Comparison of ENCODE assay signal across 17 cellular contexts in genomic region chr10:104589871-104590270, GRCh38. TPM values are rescaled to one million over a fixed set of nuclear protein-coding genes. Genes with fewer than 3 reads are reported as not detected.
DNase-seq lines count a peak whose midpoint lies in the region; ATAC-seq, FAIRE-seq and TF ChIP-seq lines count a peak whose summit lies in the region.
"Had no signal": no experiment of that assay in that cellular context is flagged by ENCODE, and none has a peak within 500 bp of the region (broad histone marks: within the 10 kb centered on the region; RNA-seq: fewer than 3 reads in every experiment).

No MANE protein-coding gene starts in this region.

- H3K27ac ChIP-seq in epithelial cell of prostate (no peak overlapping the region), heart right ventricle (no peak overlapping the region), hepatocyte (no peak overlapping the region)
- H3K27ac ChIP-seq: SJSA1, skin epidermis had no signal

- no peak overlapping the region for H2AFZ ChIP-seq in hepatocyte

- H3K9me3 ChIP-seq in heart right ventricle (no peaks in the 10 kb centered on the region), hepatocyte (ENCODE audit: low read depth) (no peaks in the 10 kb centered on the region)
- H3K9me3 ChIP-seq: SJSA1 had no signal

- H3K4me2 ChIP-seq in hepatocyte: no peak overlapping the region

- ATAC-seq in heart right ventricle: no peak

- DNase-seq in H54 (ENCODE audit: insufficient read length, low spot score) (peak; percentile 71), RPMI7951 (ENCODE audit: low read depth) (peak; percentile 86), epithelial cell of prostate (ENCODE audit: low read depth, low spot score) (peak; percentile 24), renal cortical epithelial cell (ENCODE audit: low read depth) (peak; percentile 84), AML-193 (lab: John Stamatoyannopoulos, UW) (no peak), heart right ventricle (no peak), hepatocyte (ENCODE audit: low spot score) (no peak), hypothalamus (lab: John Stamatoyannopoulos, UW) (no peak)
- DNase-seq: activated naive CD4-positive, alpha-beta T cell; GOT3; NCI-H1417 treated with DMSO at 0.1 percent for 48 hours; NCI-H774; nucleus accumbens had no signal

- TF ChIP-seq CTCF in heart right ventricle (IDR thresholded peaks at IDR 0.05) (no peak), hepatocyte (IDR thresholded peaks at IDR 0.05; ENCODE audit: poor library complexity) (no peak)

- H3K36me3 ChIP-seq in heart right ventricle (no peaks in the 10 kb centered on the region), hepatocyte (replicated peaks; ENCODE audit: insufficient read depth, low read depth) (no peaks in the 10 kb centered on the region)
- H3K36me3 ChIP-seq: SJSA1 had no signal

- H3K9me2 ChIP-seq in hepatocyte (replicated peaks; ENCODE audit: insufficient read depth): no peaks in the 10 kb centered on the region

- H3K4me3 ChIP-seq in heart right ventricle (no peak overlapping the region), hepatocyte (no peak overlapping the region)
- H3K4me3 ChIP-seq: SJSA1, skin epidermis had no signal

- H4K20me1 ChIP-seq in hepatocyte (ENCODE audit: insufficient read depth, poor library complexity, severe bottlenecking): no peaks in the 10 kb centered on the region

- H3K4me1 ChIP-seq in heart right ventricle (no peaks in the 10 kb centered on the region), hepatocyte (ENCODE audit: insufficient read depth) (no peaks in the 10 kb centered on the region)

- 77 to 87% methylated on average over 4 of the region's 4 CpGs for WGBS in heart right ventricle, 2 donors
- WGBS in hepatocyte (ENCODE audit: low lambda C conversion rate, missing lambda C conversion rate): 74% methylated on average over 4 of the region's 4 CpGs

- H3K79me2 ChIP-seq in hepatocyte: no peaks in the 10 kb centered on the region

- FAIRE-seq in H54 (lab: Jason Lieb, UNC): peak; percentile 84

- no peak for TF ChIP-seq POLR2A in H54 (IDR thresholded peaks at IDR 0.05; ENCODE audit: low read depth, low read length)

- H3K27me3 ChIP-seq in heart right ventricle (peaks cover 0 to 30% (median 5%) of the 10 kb centered on the region in 7 donors), hepatocyte (peaks cover 19% of the 10 kb centered on the region)
- H3K27me3 ChIP-seq: SJSA1 had no signal

- intact Hi-C loops in heart right ventricle (cut with DNase I): no loop called here

RNA-seq across cellular contexts. Expression of gene SORCS3, which starts 51.2 kb away (rescaled TPM):
- total RNA-seq in RPMI7951 (2014; rRNA removed; shearing (Covaris generic)): not detected in 2 replicates
- total RNA-seq in renal cortical epithelial cell (0.70 and 1.4 TPM in 2 replicates), heart right ventricle (under 1 TPM in 6 of 10 donors, not detected in 4; 0.04 to 0.09 (median 0.05) TPM), hepatocyte (0.80 and 1.2 TPM in 2 replicates)
- polyA plus RNA-seq in heart right ventricle (under 1 TPM; 0.01 to 0.07 TPM), hepatocyte (0.59 TPM in 1 of 2 replicates, not detected in the other)
- total RNA-seq: activated CD8-positive, alpha-beta memory T cell treated with anti-CD3 and anti-CD28 coated beads for 36 hours; cardiac septum; SJSA1 had no signal

Comparison
In these comparisons a context has a peak if more than half of its experiments do, and no peak if none do; other contexts are left out.
1. DNase-seq: peak in H54 (single experiment), RPMI7951 (single experiment), epithelial cell of prostate (single experiment) and renal cortical epithelial cell (single experiment); none in AML-193 (0 of 2), heart right ventricle (0 of 2), hepatocyte (single experiment) and hypothalamus (0 of 51).